ENCODE assay signal across 8 cellular contexts in the genomic region with DNA sequence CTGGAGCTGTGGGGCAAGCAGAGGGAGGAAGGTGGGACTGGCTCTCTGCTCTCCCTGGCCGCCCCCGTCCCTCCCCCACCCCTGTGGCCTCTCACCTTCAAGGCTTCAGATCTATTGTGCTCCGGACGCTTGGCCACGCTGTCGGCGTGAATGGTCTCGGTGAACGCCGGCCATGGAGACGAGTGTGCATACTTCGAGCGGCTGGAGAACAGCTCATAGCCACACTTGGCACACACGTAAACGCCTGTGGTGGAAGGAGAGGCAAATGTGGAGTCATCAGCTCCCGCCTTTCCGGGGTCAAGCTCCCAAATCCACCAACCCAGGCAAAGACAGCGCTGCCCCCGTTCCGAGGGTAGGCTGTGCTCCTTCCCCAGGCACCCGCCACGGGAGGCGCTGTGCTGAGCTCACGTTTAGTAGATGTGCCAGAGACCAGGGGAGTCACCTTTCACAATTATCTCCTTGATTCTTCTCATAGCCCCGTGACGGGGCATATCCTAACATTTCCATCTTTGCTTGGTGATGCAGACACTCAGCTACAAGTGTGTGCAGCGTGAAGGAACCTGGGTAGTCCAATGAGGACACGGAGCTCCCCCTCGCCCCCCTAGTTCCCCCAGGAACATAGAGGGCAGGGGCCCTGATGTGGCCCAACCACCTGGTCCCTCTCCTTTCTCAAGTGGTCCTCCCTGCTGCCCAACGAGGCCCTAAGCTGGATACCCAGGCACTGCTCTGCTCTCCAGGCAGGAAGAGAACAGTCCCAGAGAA. TPM values are rescaled to one million over a fixed set of nuclear protein-coding genes. Genes with fewer than 3 reads are reported as not detected.
DNase-seq lines count a peak whose midpoint lies in the region; ATAC-seq and TF ChIP-seq lines count a peak whose summit lies in the region.
"Had no signal": no experiment of that assay in that cellular context is flagged by ENCODE, and none has a peak within 500 bp of the region (broad histone marks: within the 10 kb centered on the region; RNA-seq: fewer than 3 reads in every experiment).

No MANE protein-coding gene starts in this region.

- H3K79me2 ChIP-seq in GM23338 (replicated peaks; ENCODE audit: insufficient read depth) = no peaks in the 10 kb centered on the region

- H4K20me1 ChIP-seq in GM23338 (replicated peaks; ENCODE audit: insufficient read depth) = no peaks in the 10 kb centered on the region; the same call in 1 of the 2 replicates

- H3K27ac ChIP-seq in GM23338 (ENCODE audit: low read depth) (no peak overlapping the region), RWPE1 (peak overlapping the region; percentile 73)

- H3K27ac Mint-ChIP-seq in GM23338 = no peak overlapping the region

- no peak overlapping the region for H2AFZ ChIP-seq in GM23338

- H3K4me3 ChIP-seq in GM23338 (no peak overlapping the region), fibroblast of the aortic adventitia (ENCODE audit: low read depth, low read length) (peak overlapping the region; percentile 86), skeletal muscle satellite cell (ENCODE audit: low read length) (no peak overlapping the region)

- TF ChIP-seq POLR2A in erythroblast (IDR thresholded peaks at IDR 0.05; ENCODE audit: low read length) = no peak

- H3K9me2 ChIP-seq in GM23338 (ENCODE audit: insufficient read depth) = no peaks in the 10 kb centered on the region

- H3K27me3 ChIP-seq in GM23338 (ENCODE audit: insufficient read depth) (no peaks in the 10 kb centered on the region), skeletal muscle satellite cell (ENCODE audit: control insufficient read depth, insufficient read depth, low read length) (no peaks in the 10 kb centered on the region)

- H3K36me3 ChIP-seq in GM23338 (ENCODE audit: insufficient read depth) (no peaks in the 10 kb centered on the region), skeletal muscle satellite cell (ENCODE audit: insufficient read depth, low read length) (peaks cover 25% of the 10 kb centered on the region)

- DNase-seq in GM23338 (ENCODE audit: low spot score) (peak; percentile 78), RWPE1 (ENCODE audit: low spot score) (no peak), fibroblast of the aortic adventitia (ENCODE audit: low read depth) (no peak), erythroblast (lab: John Stamatoyannopoulos, UW) (no peak)
- DNase-seq in activated CD4-positive, alpha-beta T cell treated with anti-CD3 and anti-CD28 coated beads, Interleukin-2, amount 50 U/mL, for 48 hours = no peak

- H3K36me3 Mint-ChIP-seq in GM23338 (ENCODE audit: low read depth) = peaks cover 16% of the 10 kb centered on the region

- H3K27me3 Mint-ChIP-seq in GM23338 (ENCODE audit: insufficient read depth, low read depth, poor library complexity) = peaks cover 11% of the 10 kb centered on the region

- peaks cover 20% of the 10 kb centered on the region for H3K4me1 Mint-ChIP-seq in GM23338

- peak overlapping the region; percentile 93; the same call in 1 of the 2 replicates for H3K4me2 ChIP-seq in GM23338
- H3K4me2 ChIP-seq in skeletal muscle satellite cell (ENCODE audit: low read length) = peak overlapping the region; percentile 95

- ATAC-seq in GM23338 (peak; percentile 61), HG02970 (IDR thresholded peaks at IDR 0.05; ENCODE audit: low FRiP score, unreplicated experiment) (no peak)

- CTCF ChIA-PET in RWPE1 (lab: Yijun Ruan, JAX) = interaction anchor here (0.6 to 2.1 kb wide), 3 partner anchors 9 to 73 kb away, joined by 3 to 12 read pairs (median 4); no protein-coding TSS in a partner anchor

- TF ChIP-seq CTCF in GM23338 (conservative IDR thresholded peaks at IDR 0.05; ENCODE audit: low read depth in 2 of 2) (peak; percentile 53 to 68), RWPE1 (conservative IDR thresholded peaks at IDR 0.05; ENCODE audit: low read depth) (no peak), fibroblast of the aortic adventitia (IDR thresholded peaks at IDR 0.05; ENCODE audit: insufficient read depth, low read length) (no peak)

- H3K4me1 ChIP-seq in GM23338 (ENCODE audit: insufficient read depth) = peaks cover 15% of the 10 kb centered on the region; the same call in 1 of the 2 replicates
- peaks cover 22% of the 10 kb centered on the region for H3K4me1 ChIP-seq in skeletal muscle satellite cell (ENCODE audit: control insufficient read depth, insufficient read depth, low read length)

- no peaks in the 10 kb centered on the region for H3K9me3 Mint-ChIP-seq in GM23338

- POLR2A ChIA-PET in RWPE1 (lab: Yijun Ruan, JAX; ENCODE audit: low non-redundant PET) = interaction anchor here (0.5 kb wide), 1 partner anchor 32 kb away, joined by 4 read pairs; no protein-coding TSS in a partner anchor

- peak overlapping the region; percentile 85 for H3K4me3 Mint-ChIP-seq in GM23338

- peak overlapping the region; percentile 87 for H3K9ac ChIP-seq in skeletal muscle satellite cell (ENCODE audit: low read depth, low read length)

- 0 out of 2 replicates have a peak, but pooled peaks cover 10% of the 10 kb centered on the region for H3F3A ChIP-seq in GM23338 (replicated peaks; ENCODE audit: low read depth)

- no peaks in the 10 kb centered on the region for H3K9me3 ChIP-seq in skeletal muscle satellite cell (replicated peaks; ENCODE audit: low read length)

TF ChIP-seq in GM23338, 12 proteins besides CTCF, POLR2A, EP300 and RAD21:
- TF ChIP-seq CREB1 (CRISPR knock-in tag; IDR thresholded peaks at IDR 0.05; ENCODE audit: low read depth) (0 out of 2 replicates have a peak, but pooled peaks have one; percentile 18), JUNB (IDR thresholded peaks at IDR 0.05; ENCODE audit: unreplicated experiment) (no peak), POLR2AphosphoS5 (IDR thresholded peaks at IDR 0.05; ENCODE audit: low read depth) (no peak), EZH2 (IDR thresholded peaks at IDR 0.05; ENCODE audit: low read depth, unreplicated experiment) (no peak)
TF ChIP-seq in GM23338: peak in this region for 1.

RNA-seq across cellular contexts. Expression of gene MSRB1, which starts 1.7 kb away (rescaled TPM):
- 23.9 and 31.3 TPM in 2 replicates for total RNA-seq in GM23338 (2014; rRNA removed; shearing (Covaris generic))
- 29.6 and 30.4 TPM in 2 replicates for polyA plus RNA-seq in GM23338 (2016; fragmentation: Nextera tagmentation; extraction: Ambion mirVana)
- total RNA-seq in fibroblast of the aortic adventitia (ENCODE audit: low replicate concordance) = 6.4 and 14.3 TPM in 2 replicates
- 15.3 and 17.0 TPM in 2 replicates for total RNA-seq in skeletal muscle satellite cell (2012; rRNA removed)

RNA-seq across cellular contexts. Expression of gene RPL3L, which starts 13.1 kb away (rescaled TPM):
- 0.31 and 0.59 TPM in 2 replicates for total RNA-seq in GM23338 (2014; rRNA removed; shearing (Covaris generic))
- 0.68 and 1.1 TPM in 2 replicates for polyA plus RNA-seq in GM23338 (2016; fragmentation: Nextera tagmentation; extraction: Ambion mirVana)
- total RNA-seq in fibroblast of the aortic adventitia (ENCODE audit: low replicate concordance) = not detected in 2 replicates
- 0.22 TPM in 1 of 2 replicates, not detected in the other for total RNA-seq in skeletal muscle satellite cell (2012; rRNA removed)
- total RNA-seq: SK-MEL-5 had no signal

RNA-seq across cellular contexts. Expression of gene NDUFB10, which starts 18.0 kb away (rescaled TPM):
- 244 and 280 TPM in 2 replicates for total RNA-seq in GM23338 (2014; rRNA removed; shearing (Covaris generic))
- polyA plus RNA-seq in GM23338 (2016; fragmentation: Nextera tagmentation; extraction: Ambion mirVana) = 495 and 527 TPM in 2 replicates
- total RNA-seq in fibroblast of the aortic adventitia (ENCODE audit: low replicate concordance) = 56.1 and 105 TPM in 2 replicates
- total RNA-seq in skeletal muscle satellite cell (2012; rRNA removed) = 137 and 182 TPM in 2 replicates

RNA-seq across cellular contexts. Expression of gene HS3ST6, which starts 23.1 kb away (rescaled TPM):
- total RNA-seq in GM23338 (2014; rRNA removed; shearing (Covaris generic)) = not detected in 2 replicates
- polyA plus RNA-seq in GM23338 (2016; fragmentation: Nextera tagmentation; extraction: Ambion mirVana) = 0.17 and 0.21 TPM in 2 replicates
- not detected in 2 replicates for total RNA-seq in fibroblast of the aortic adventitia (ENCODE audit: low replicate concordance)
- total RNA-seq in skeletal muscle satellite cell (2012; rRNA removed) = not detected in 2 replicates
- total RNA-seq: SK-MEL-5 had no signal

RNA-seq across cellular contexts. Expression of gene RPS2, which starts 23.3 kb away (rescaled TPM):
- total RNA-seq in GM23338 (2014; rRNA removed; shearing (Covaris generic)) = 3,232 and 3,786 TPM in 2 replicates
- polyA plus RNA-seq in GM23338 (2016; fragmentation: Nextera tagmentation; extraction: Ambion mirVana) = 3,992 and 4,335 TPM in 2 replicates
- total RNA-seq in fibroblast of the aortic adventitia (ENCODE audit: low replicate concordance) = 1,645 and 1,942 TPM in 2 replicates
- total RNA-seq in skeletal muscle satellite cell (2012; rRNA removed) = 2,562 and 3,486 TPM in 2 replicates

Comparison
In these comparisons a context has a peak if more than half of its experiments do, and no peak if none do; other contexts are left out.
1. CTCF ChIP-seq: peak in GM23338 (2 of 2); none in RWPE1 (single experiment) and fibroblast of the aortic adventitia (single experiment).